8 cellular contexts compared by ENCODE assay signal in genomic region chr7:82729172-82730030, GRCh38.
DNase-seq lines count a peak whose midpoint lies in the region; ATAC-seq and TF ChIP-seq lines count a peak whose summit lies in the region.

No MANE protein-coding gene starts in this region.

- peak; percentile 72; the same call in 1 of the 2 replicates for ATAC-seq in HCT116
- no peak for ATAC-seq in HG03095 (IDR thresholded peaks at IDR 0.05; ENCODE audit: unreplicated experiment)
- no peak for ATAC-seq in GM21515 (IDR thresholded peaks at IDR 0.05; ENCODE audit: unreplicated experiment)

- H3K9me3 ChIP-seq in HCT116 (ENCODE audit: control insufficient read depth in 1 of 2, insufficient read depth in 1 of 2, low read depth in 1 of 2, low read length in 2 of 2) (no peaks in the 10 kb centered on the region), OCI-LY1 (ENCODE audit: low read length) (no peaks in the 10 kb centered on the region), endocrine pancreas (ENCODE audit: control insufficient read depth, low read length) (no peaks in the 10 kb centered on the region)

- no peak for DNase-seq in BJ (ENCODE audit: low read depth)
- peak; percentile 48 for DNase-seq in HCT116 (ENCODE audit: low read depth, low spot score)
- no peak for DNase-seq in progenitor cell of endocrine pancreas (ENCODE audit: low spot score, unreplicated experiment)
- DNase-seq in ecto neural progenitor cell (ENCODE audit: low spot score): no peak

- RAD21 ChIA-PET in HCT116 (lab: Charles Lee; ENCODE audit: low non-redundant PET in 1 of 2, low total read pairs in 2 of 2, uncharacterized antibody in 2 of 2, unreplicated experiment in 2 of 2): interaction anchor here in 1 of 2 experiments (0.7 to 0.8 kb wide), 3 partner anchors 124 to 567 kb away, joined by 3 read pairs; no protein-coding TSS in a partner anchor

- H3K9me2 ChIP-seq in HCT116 (ENCODE audit: insufficient read depth) (no peaks in the 10 kb centered on the region; the same call in 1 of the 2 replicates), OCI-LY1 (ENCODE audit: low read depth, low read length) (no peaks in the 10 kb centered on the region)

- H3K4me1 ChIP-seq in HCT116 (ENCODE audit: control insufficient read depth in 1 of 2, insufficient read depth in 2 of 2, low read length in 2 of 2) (no peaks in the 10 kb centered on the region), OCI-LY1 (ENCODE audit: insufficient read depth, low read length, severe bottlenecking) (no peaks in the 10 kb centered on the region), endocrine pancreas (ENCODE audit: control insufficient read depth, insufficient read depth, low read length) (peaks cover 6% of the 10 kb centered on the region)

- H3K36me3 Mint-ChIP-seq in progenitor cell of endocrine pancreas (ENCODE audit: insufficient read depth): no peaks in the 10 kb centered on the region

- peak; percentile 76 for TF ChIP-seq CTCF in BJ (IDR thresholded peaks at IDR 0.05; ENCODE audit: insufficient read depth, low read depth, low read length)
- TF ChIP-seq CTCF in HCT116 (IDR thresholded peaks at IDR 0.05 in 2 of 3, conservative IDR thresholded peaks at IDR 0.05 in 1 of 3; ENCODE audit: borderline replicate concordance in 1 of 3, insufficient read depth in 1 of 3, low read depth in 2 of 3, low read length in 2 of 3): peak; percentile 73 to 87 (median 78)
- TF ChIP-seq CTCF in OCI-LY1 (IDR thresholded peaks at IDR 0.05; ENCODE audit: low read length): peak; percentile 68
- TF ChIP-seq CTCF in progenitor cell of endocrine pancreas (IDR thresholded peaks at IDR 0.05; ENCODE audit: unreplicated experiment): peak; percentile 92

- TF ChIP-seq POLR2A in HCT116 (IDR thresholded peaks at IDR 0.05; ENCODE audit: borderline replicate concordance, extremely low read depth, insufficient read depth, insufficient read length): no peak

- no peaks in the 10 kb centered on the region for H3K36me3 ChIP-seq in BJ (ENCODE audit: control insufficient read depth, insufficient read depth, low read length)
- no peaks in the 10 kb centered on the region for H3K36me3 ChIP-seq in HCT116 (ENCODE audit: control insufficient read depth in 1 of 2, insufficient read depth in 2 of 2, low read length in 2 of 2)
- no peaks in the 10 kb centered on the region for H3K36me3 ChIP-seq in OCI-LY1 (ENCODE audit: insufficient read depth, low read length)
- H3K36me3 ChIP-seq in endocrine pancreas (ENCODE audit: control insufficient read depth, insufficient read depth, low read length): no peaks in the 10 kb centered on the region

- intact Hi-C loops in HCT116 (cut with micrococcal nuclease): loop anchor here (1.0 to 10.0 kb wide), 7 partner anchors 122 to 952 kb away; no protein-coding TSS in a partner anchor

- H3K79me2 ChIP-seq in HCT116 (ENCODE audit: insufficient read depth, low read length) (no peaks in the 10 kb centered on the region), OCI-LY1 (ENCODE audit: insufficient read depth, low read length) (no peaks in the 10 kb centered on the region)

- no peaks in the 10 kb centered on the region for H3F3A ChIP-seq in OCI-LY1 (ENCODE audit: insufficient read depth, low read length)

- H3K4me3 ChIP-seq in BJ (ENCODE audit: low read depth, low read length): no peak overlapping the region
- no peak overlapping the region; a peak in 1 of 4 replicates for H3K4me3 ChIP-seq in HCT116 (replicated peaks in 1 of 2; ENCODE audit: low read depth in 1 of 2, low read length in 2 of 2)
- no peak overlapping the region for H3K4me3 ChIP-seq in OCI-LY1 (ENCODE audit: low read depth, low read length, poor library complexity, severe bottlenecking)
- H3K4me3 ChIP-seq in endocrine pancreas (ENCODE audit: control insufficient read depth, insufficient read depth, low read length): peak overlapping the region; percentile 1

- peaks cover 9% of the 10 kb centered on the region for H3K4me1 Mint-ChIP-seq in progenitor cell of endocrine pancreas (ENCODE audit: low read depth)

- peak; percentile 86 for TF ChIP-seq RAD21 in HCT116 (IDR thresholded peaks at IDR 0.05; ENCODE audit: low read depth)

- no peaks in the 10 kb centered on the region for H3K27me3 ChIP-seq in BJ (ENCODE audit: control insufficient read depth, insufficient read depth, low read length)
- H3K27me3 ChIP-seq in HCT116 (ENCODE audit: insufficient read depth, low read length): no peaks in the 10 kb centered on the region
- no peaks in the 10 kb centered on the region for H3K27me3 ChIP-seq in OCI-LY1 (ENCODE audit: insufficient read depth, low read length)
- H3K27me3 ChIP-seq in endocrine pancreas (ENCODE audit: control insufficient read depth, insufficient read depth, low read length): no peaks in the 10 kb centered on the region

- no peaks in the 10 kb centered on the region for H4K20me1 ChIP-seq in HCT116 (ENCODE audit: insufficient read depth)
- H4K20me1 ChIP-seq in OCI-LY1 (ENCODE audit: insufficient read depth, low read length): no peaks in the 10 kb centered on the region

- peak overlapping the region; percentile 37 for H3K4me2 ChIP-seq in HCT116 (ENCODE audit: low read length)
- H3K4me2 ChIP-seq in OCI-LY1 (ENCODE audit: low read length): no peak overlapping the region

- no peak overlapping the region for H3K9ac ChIP-seq in HCT116 (ENCODE audit: low read length)
- H3K9ac ChIP-seq in OCI-LY1 (ENCODE audit: low read length): no peak overlapping the region
- no peak overlapping the region for H3K9ac ChIP-seq in endocrine pancreas (ENCODE audit: control insufficient read depth, insufficient read depth, low read length)

- POLR2A ChIA-PET in BJ (lab: Charles Lee) (no interaction called here), HCT116 (lab: Charles Lee) (no interaction called here)

- H3K27ac Mint-ChIP-seq in progenitor cell of endocrine pancreas: no peak overlapping the region

- no peak overlapping the region for H3K4me3 Mint-ChIP-seq in progenitor cell of endocrine pancreas (ENCODE audit: low read depth)

- BruUV-seq in HCT116 (replicated peaks; lab: Mats Ljungman, UMichigan): no TSS peak

- no peak overlapping the region for H3K27ac ChIP-seq in HCT116 (ENCODE audit: low read depth, low read length)
- no peak overlapping the region for H3K27ac ChIP-seq in OCI-LY1 (ENCODE audit: low read depth, low read length, poor library complexity, severe bottlenecking)

- no peaks in the 10 kb centered on the region for H3K27me3 Mint-ChIP-seq in progenitor cell of endocrine pancreas

- H2AFZ ChIP-seq in HCT116 (ENCODE audit: low read depth, low read length, poor library complexity, severe bottlenecking) (peak overlapping the region; percentile 88), OCI-LY1 (ENCODE audit: low read length) (no peak overlapping the region)

- no peaks in the 10 kb centered on the region for H3K9me3 Mint-ChIP-seq in progenitor cell of endocrine pancreas (ENCODE audit: low read depth)

- CTCF ChIA-PET in BJ (lab: Yijun Ruan, JAX): interaction anchor here (0.7 to 3.4 kb wide), 13 partner anchors 9 to 1245 kb away, joined by 3 to 22 read pairs (median 4); no protein-coding TSS in a partner anchor
- CTCF ChIA-PET in HCT116 (lab: Charles Lee): interaction anchor here (0.7 to 2.5 kb wide), 17 partner anchors 11 to 1259 kb away, joined by 3 to 9 read pairs (median 3); no protein-coding TSS in a partner anchor

TF ChIP-seq in HCT116, 20 proteins besides CTCF, POLR2A, EP300 and RAD21 (continues in another document):
- TF ChIP-seq TCF7L2 (IDR thresholded peaks at IDR 0.05; ENCODE audit: borderline replicate concordance, extremely low read depth, insufficient read depth, insufficient read length) (no peak), MAX (IDR thresholded peaks at IDR 0.05) (no peak), ZNF274 (IDR thresholded peaks at IDR 0.05; ENCODE audit: low read depth, low read length) (no peak), EGR1 (IDR thresholded peaks at IDR 0.05; ENCODE audit: low read depth) (no peak), FOSL1 (IDR thresholded peaks at IDR 0.05; ENCODE audit: low read depth) (no peak), JUND (IDR thresholded peaks at IDR 0.05) (no peak), SIN3A (IDR thresholded peaks at IDR 0.05; ENCODE audit: low read depth) (no peak), YY1 (IDR thresholded peaks at IDR 0.05; ENCODE audit: extremely low read depth, insufficient replicate concordance, low read depth, low read length) (no peak), ZBTB33 (IDR thresholded peaks at IDR 0.05; ENCODE audit: extremely low read depth, insufficient replicate concordance, low read length) (no peak), CEBPB (IDR thresholded peaks at IDR 0.05; ENCODE audit: low read depth) (no peak)
